ENCODE assay signal across 12 cellular contexts in genomic region chr12:50251619-50252300, GRCh38. TPM values are rescaled to one million over a fixed set of nuclear protein-coding genes. Genes with fewer than 3 reads are reported as not detected.
DNase-seq lines count a peak whose midpoint lies in the region; ATAC-seq, FAIRE-seq and TF ChIP-seq lines count a peak whose summit lies in the region.
"Had no signal": no experiment of that assay in that cellular context is flagged by ENCODE, and none has a peak within 500 bp of the region (broad histone marks: within the 10 kb centered on the region; RNA-seq: fewer than 3 reads in every experiment).

No MANE protein-coding gene starts in this region.

- H3K9me3 ChIP-seq in GM12878 (replicated peaks; ENCODE audit: control insufficient read depth, insufficient read depth, low read length) (no peaks in the 10 kb centered on the region), adrenal gland (replicated peaks in 1 of 3) (no peaks in the 10 kb centered on the region)
- H3K9me3 ChIP-seq: BE2C had no signal

- TF ChIP-seq CTCF in natural killer cell (IDR thresholded peaks at IDR 0.05), result no peak
- no peak for TF ChIP-seq CTCF in GM12878 (IDR thresholded peaks at IDR 0.05 in 2 of 3, conservative IDR thresholded peaks at IDR 0.05 in 1 of 3; ENCODE audit: control insufficient read depth in 2 of 3, extremely low read depth in 1 of 3, insufficient read depth in 1 of 3, low read depth in 3 of 3, low read length in 3 of 3)
- no peak for TF ChIP-seq CTCF in adrenal gland (IDR thresholded peaks at IDR 0.05)

- H3K79me2 ChIP-seq in GM12878 (ENCODE audit: control insufficient read depth, insufficient read depth, low read length), result no peaks in the 10 kb centered on the region

- no peak for FAIRE-seq in GM12878 (lab: Jason Lieb, UNC)
- FAIRE-seq: TTC549 had no signal

- TF ChIP-seq POLR2A in GM12878 (IDR thresholded peaks at IDR 0.05; ENCODE audit: low read depth, low read length), result no peak
- TF ChIP-seq POLR2A in adrenal gland (IDR thresholded peaks at IDR 0.05), result no peak

- POLR2A ChIA-PET in GM12878 (lab: Charles Lee), result interaction anchor here (0.6 to 4.1 kb wide), 8 partner anchors 9 to 1156 kb away, joined by 3 to 53 read pairs (median 8); partner anchors contain the start of genes CERS5 and COX14

- H3K36me3 Mint-ChIP-seq in natural killer cell treated with Interleukin-12 subunit alpha and Interleukin-12 subunit beta and Interleukin-15 and Interleukin-18, amount 100 ng/mL, for 72 hours, result peaks cover 11% of the 10 kb centered on the region
- no peaks in the 10 kb centered on the region for H3K36me3 Mint-ChIP-seq in natural killer cell

- SMC1A ChIA-PET in GM12878 (lab: Charles Lee; ENCODE audit: uncharacterized antibody, unreplicated experiment), result interaction anchor here (0.6 to 6.6 kb wide), 8 partner anchors 8 to 141 kb away, joined by 3 to 97 read pairs (median 4); partner anchors contain the start of gene LIMA1

- H3K4me1 ChIP-seq in GM12878 (ENCODE audit: control insufficient read depth, insufficient read depth, low read length) (peaks cover 55% of the 10 kb centered on the region), adrenal gland (replicated peaks in 1 of 2) (peaks cover 24 to 36% of the 10 kb centered on the region in 2 donors)

- WGBS in GM12878 (ENCODE audit: insufficient coverage, insufficient replicate concordance, low lambda C conversion rate, missing lambda C conversion rate), result 40% methylated on average over 6 of the region's 6 CpGs
- WGBS in adrenal gland, 4 donors, result 55 to 69% (median 63%) methylated on average over 6 of the region's 6 CpGs

- in situ Hi-C loops in GM12878 (cut with MboI), result no loop called here

- no peaks in the 10 kb centered on the region for H3K36me3 ChIP-seq in GM12878 (ENCODE audit: control insufficient read depth in 2 of 2, insufficient read depth in 2 of 2, low read length in 1 of 2)
- H3K36me3 ChIP-seq in adrenal gland (replicated peaks in 1 of 2), result peaks cover 0 to 8% of the 10 kb centered on the region in 2 donors
- H3K36me3 ChIP-seq: BE2C had no signal

- H3K4me3 ChIP-seq in GM12878, result no peak overlapping the region
- no peak overlapping the region for H3K4me3 ChIP-seq in adrenal gland

- DNase-seq in natural killer cell treated with Interleukin-12 subunit alpha and Interleukin-12 subunit beta and Interleukin-15 and Interleukin-18, amount 100 ng/mL, for 72 hours (ENCODE audit: low spot score), result no peak
- DNase-seq in natural killer cell (no peak), GM12878 (ENCODE audit: low read depth, low spot score) (no peak), myocyte (ENCODE audit: low read depth) (peak; percentile 25), adrenal gland (no peak), COLO829 (ENCODE audit: low spot score) (no peak), EL (no peak)
- DNase-seq: BE2C, NCI-H187 treated with DMSO at 0.1 percent for 48 hours, SHP77 treated with DMSO at 0.1 percent for 48 hours had no signal

- no peak overlapping the region for H3K9ac ChIP-seq in GM12878 (ENCODE audit: control insufficient read depth, insufficient read depth, low read length)

- no peaks in the 10 kb centered on the region for H4K20me1 ChIP-seq in GM12878 (ENCODE audit: control insufficient read depth, insufficient read depth)

- RAD21 ChIA-PET in GM12878 (lab: Charles Lee; ENCODE audit: unreplicated experiment), result interaction anchor here (0.9 to 3.0 kb wide), 5 partner anchors 9 to 141 kb away, joined by 3 to 25 read pairs (median 6); partner anchors contain the start of gene COX14

- no TSS peak for BruUV-seq in GM12878 (replicated peaks; lab: Mats Ljungman, UMichigan)

- H3K4me3 Mint-ChIP-seq in natural killer cell treated with Interleukin-12 subunit alpha and Interleukin-12 subunit beta and Interleukin-15 and Interleukin-18, amount 100 ng/mL, for 72 hours, result peak overlapping the region; percentile 76
- H3K4me3 Mint-ChIP-seq in natural killer cell, result no peak overlapping the region

- H3K27me3 ChIP-seq in GM12878 (replicated peaks in 1 of 2; ENCODE audit: control insufficient read depth in 2 of 2, insufficient read depth in 2 of 2, low read length in 1 of 2) (no peaks in the 10 kb centered on the region), adrenal gland (no peaks in the 10 kb centered on the region)
- H3K27me3 ChIP-seq: BE2C had no signal

- peak overlapping the region; percentile 58; the same call in 1 of the 2 replicates for H2AFZ ChIP-seq in GM12878 (ENCODE audit: control insufficient read depth, low read depth, low read length)

- H3K27ac ChIP-seq in GM12878 (ENCODE audit: control insufficient read depth, insufficient read depth), result peak overlapping the region; percentile 0
- peak overlapping the region in 1 of 5 donors; percentile 11 for H3K27ac ChIP-seq in adrenal gland

- peaks cover 0 to 2% of the 10 kb centered on the region in 2 donors for H3K27me3 Mint-ChIP-seq in natural killer cell treated with Interleukin-12 subunit alpha and Interleukin-12 subunit beta and Interleukin-15 and Interleukin-18, amount 100 ng/mL, for 72 hours
- no peaks in the 10 kb centered on the region for H3K27me3 Mint-ChIP-seq in natural killer cell (ENCODE audit: low read depth in 2 of 2)

- H3K27ac Mint-ChIP-seq in natural killer cell treated with Interleukin-12 subunit alpha and Interleukin-12 subunit beta and Interleukin-15 and Interleukin-18, amount 100 ng/mL, for 72 hours, result peak overlapping the region; percentile 10 to 73
- no peak overlapping the region for H3K27ac Mint-ChIP-seq in natural killer cell

- peaks cover 9 to 33% of the 10 kb centered on the region in 2 donors for H3K4me1 Mint-ChIP-seq in natural killer cell treated with Interleukin-12 subunit alpha and Interleukin-12 subunit beta and Interleukin-15 and Interleukin-18, amount 100 ng/mL, for 72 hours (ENCODE audit: low read depth in 2 of 2)
- no peaks in the 10 kb centered on the region for H3K4me1 Mint-ChIP-seq in natural killer cell

- H3K9me3 Mint-ChIP-seq in natural killer cell treated with Interleukin-12 subunit alpha and Interleukin-12 subunit beta and Interleukin-15 and Interleukin-18, amount 100 ng/mL, for 72 hours, result no peaks in the 10 kb centered on the region
- no peaks in the 10 kb centered on the region for H3K9me3 Mint-ChIP-seq in natural killer cell

- no peak for TF ChIP-seq EP300 in GM12878 (IDR thresholded peaks at IDR 0.05; ENCODE audit: borderline replicate concordance in 1 of 2, control insufficient read depth in 1 of 2, low read depth in 2 of 2, low read length in 2 of 2)

- ATAC-seq in natural killer cell treated with Interleukin-12 subunit alpha and Interleukin-12 subunit beta and Interleukin-15 and Interleukin-18, amount 100 ng/mL, for 72 hours, result peak; percentile 64 to 81
- ATAC-seq in natural killer cell, result no peak
- ATAC-seq in GM12878, result peak; percentile 28
- ATAC-seq in HG03108 (IDR thresholded peaks at IDR 0.05; ENCODE audit: unreplicated experiment), result no peak

- intact Hi-C loops in natural killer cell (cut with micrococcal nuclease), result no loop called here
- intact Hi-C loops in GM12878 (cut with micrococcal nuclease; ENCODE audit: unreplicated experiment), result no loop called here
- intact Hi-C loops in adrenal gland (cut with DNase I), result no loop called here

- no peak for TF ChIP-seq RAD21 in GM12878 (IDR thresholded peaks at IDR 0.05; ENCODE audit: insufficient read depth, low read depth, low read length)

- CTCF ChIA-PET in GM12878 (lab: Yijun Ruan, JAX), result interaction anchor here (2.5 to 3.9 kb wide), 3 partner anchors 30 to 40 kb away, joined by 10 to 14 read pairs (median 11); partner anchors contain the start of gene LIMA1

- H3K4me2 ChIP-seq in GM12878 (ENCODE audit: control insufficient read depth, insufficient read depth), result peak overlapping the region; percentile 4; the same call in 1 of the 2 replicates

TF ChIP-seq in GM12878, 131 proteins besides CTCF, POLR2A, EP300 and RAD21 (continues in another document):
- TF ChIP-seq CBX3 (IDR thresholded peaks at IDR 0.05; ENCODE audit: borderline replicate concordance, low read depth) (no peak), TCF7 (IDR thresholded peaks at IDR 0.05; ENCODE audit: borderline replicate concordance) (no peak)

RNA-seq across cellular contexts. Expression of gene LIMA1, which starts 31.6 kb away (rescaled TPM):
- 10 to 100 TPM; 15.3 to 41.3 TPM for total RNA-seq in natural killer cell treated with Interleukin-12 subunit alpha and Interleukin-12 subunit beta and Interleukin-15 and Interleukin-18, amount 100 ng/mL, for 72 hours
- total RNA-seq in natural killer cell, result 10 to 100 TPM; 12.0 to 16.2 (median 13.7) TPM
- total RNA-seq in GM12878 (2013; cell fraction: nucleolus; rRNA removed), result 54.8 and 71.6 TPM in 2 replicates
- total RNA-seq in GM12878 (2014; rRNA removed), result 62.6 and 81.8 TPM in 2 replicates
- total RNA-seq in GM12878 (2014; rRNA removed; fragmentation: Illumina TruSeq; extraction: Trizol), result 98.2 and 102 TPM in 2 replicates
- total RNA-seq in GM12878 (2021), result 63.4 and 69.1 TPM in 2 replicates
- polyA plus RNA-seq in GM12878 (2011; ENCODE audit: low read depth), result 19.8 TPM
- polyA plus RNA-seq in GM12878 (2011; rRNA removed), result 69.6 and 91.8 TPM in 2 replicates
- 27.5 and 28.8 TPM in 2 replicates for polyA plus RNA-seq in GM12878 (2011; cell fraction: cytosol; rRNA removed)
- polyA plus RNA-seq in GM12878 (2011; cell fraction: nucleus; rRNA removed), result 26.5 and 59.4 TPM in 2 replicates
- 21.8 and 26.3 TPM in 2 replicates for polyA plus RNA-seq in GM12878 (2012)
- polyA plus RNA-seq in GM12878 (2014; fragmentation: Illumina TruSeq; extraction: Trizol), result 109 and 134 TPM in 2 replicates
- 10 to 100 TPM; 56.6 to 58.2 TPM for polyA plus RNA-seq in GM12878 (2014; fragmentation: Nextera tagmentation; extraction: Ambion mirVana)
- polyA plus RNA-seq in GM12878 (2014; rRNA removed), result 53.1 and 58.9 TPM in 2 replicates
- polyA plus RNA-seq in GM12878 (2016; fragmentation: Nextera tagmentation; extraction: Ambion mirVana), result 10 to 100 TPM; 53.2 to 55.8 TPM
- polyA minus RNA-seq in GM12878 (2011; rRNA and poly(A)+ RNA removed), result 51.6 and 75.6 TPM in 2 replicates
- 24.1 and 35.0 TPM in 2 replicates for polyA minus RNA-seq in GM12878 (2011; cell fraction: cytosol; rRNA and poly(A)+ RNA removed)
- 22.7 and 42.5 TPM in 2 replicates for polyA minus RNA-seq in GM12878 (2011; cell fraction: nucleus; rRNA and poly(A)+ RNA removed)
- 137 and 205 TPM in 2 replicates for total RNA-seq in myocyte
- 112 TPM for polyA plus RNA-seq in myocyte (2012)
- 100 to 1,000 TPM in 3 of 8 donors, 10 to 100 TPM in 5; 44.3 to 134 (median 94.4) TPM for total RNA-seq in adrenal gland
- 10 to 100 TPM; 49.8 to 84.7 (median 61.0) TPM for polyA plus RNA-seq in adrenal gland

Comparison
In these comparisons a context has a peak if more than half of its experiments do, and no peak if none do; other contexts are left out.
1. ATAC-seq: peak in natural killer cell treated with Interleukin-12 subunit alpha and Interleukin-12 subunit beta and Interleukin-15 and Interleukin-18, amount 100 ng/mL, for 72 hours (2 of 2) and GM12878 (single experiment); none in natural killer cell (0 of 3) and HG03108 (single experiment).
2. H3K27ac Mint-ChIP-seq: peak in natural killer cell treated with Interleukin-12 subunit alpha and Interleukin-12 subunit beta and Interleukin-15 and Interleukin-18, amount 100 ng/mL, for 72 hours (2 of 2); none in natural killer cell (0 of 2).